In the genomic region with DNA sequence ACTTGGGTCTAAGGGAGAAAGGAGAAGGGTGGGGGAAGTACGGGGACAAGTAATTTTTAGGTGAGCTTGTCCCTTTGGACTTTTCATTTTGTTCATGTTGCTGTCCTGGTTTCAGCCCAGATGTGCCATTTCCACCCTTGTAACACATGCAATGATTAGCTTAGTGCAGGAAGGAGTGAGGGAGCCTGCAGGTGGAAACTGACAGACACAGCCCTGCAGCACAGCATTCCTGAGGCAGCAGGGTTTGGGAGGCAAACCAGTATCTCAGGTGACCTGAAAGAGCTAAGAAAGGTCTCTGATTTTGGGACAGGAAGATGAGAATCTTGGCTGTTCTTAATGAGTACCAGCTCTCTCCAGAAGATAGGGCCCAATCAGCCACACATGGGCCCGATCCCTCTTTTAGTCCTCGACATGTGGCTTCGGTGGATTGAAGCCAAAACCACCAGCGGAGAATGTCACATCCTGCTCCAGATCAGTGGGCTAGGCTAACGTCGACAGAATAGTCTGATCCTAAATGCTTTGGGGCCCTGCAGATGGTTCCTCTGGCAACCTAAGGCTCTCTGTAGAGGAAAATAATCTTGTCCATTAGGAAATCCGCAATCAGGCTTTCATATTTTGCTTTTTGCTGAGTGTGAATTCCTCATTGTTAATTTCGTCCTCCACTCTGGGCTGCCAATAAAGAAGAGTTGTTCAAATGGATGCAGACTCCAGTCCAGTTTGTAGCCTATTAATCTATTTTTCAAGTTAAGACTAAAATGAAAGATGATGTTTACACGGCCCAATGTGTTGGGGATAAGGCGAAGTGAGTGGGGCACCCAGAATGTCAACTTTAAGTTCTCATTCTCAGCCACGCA, we compare ENCODE assay signal across 16 cellular contexts. TPM values are rescaled to one million over a fixed set of nuclear protein-coding genes. Genes with fewer than 3 reads are reported as not detected.
DNase-seq lines count a peak whose midpoint lies in the region; ATAC-seq, FAIRE-seq and TF ChIP-seq lines count a peak whose summit lies in the region.
"Had no signal": no experiment of that assay in that cellular context is flagged by ENCODE, and none has a peak within 500 bp of the region (broad histone marks: within the 10 kb centered on the region; RNA-seq: fewer than 3 reads in every experiment).

No MANE protein-coding gene starts in this region.

- 68% methylated on average over 12 of the region's 12 CpGs for WGBS in HepG2 (ENCODE audit: low lambda C conversion rate)
- 79% methylated on average over 8 of the region's 12 CpGs for WGBS in right lobe of liver (ENCODE audit: insufficient coverage, low coverage, low lambda C conversion rate, missing lambda C conversion rate)

- ATAC-seq in HepG2 = no peak
- no peak for ATAC-seq in right lobe of liver
- ATAC-seq in left lobe of liver = no peak
- ATAC-seq: mucosa of descending colon had no signal

- no peaks in the 10 kb centered on the region for H3K79me2 ChIP-seq in HepG2 (ENCODE audit: insufficient read depth, low read length)

- H4K20me1 ChIP-seq in HepG2 (ENCODE audit: insufficient read depth, low read length) = no peaks in the 10 kb centered on the region

- TF ChIP-seq RAD21 in HepG2 (CRISPR knock-in tag; IDR thresholded peaks at IDR 0.05) = no peak

- DNase-seq in HepG2 (ENCODE audit: low spot score) (no peak), right lobe of liver (no peak), RPMI7951 (ENCODE audit: low read depth) (peak; percentile 85), left lobe of liver (ENCODE audit: low spot score) (peak; percentile 39), NCI-H526 treated with DMSO at 0.1 percent for 48 hours (lab: John Stamatoyannopoulos, UW) (no peak), NCI-H128 (lab: John Stamatoyannopoulos, UW; ENCODE audit: unreplicated experiment) (no peak), cortex of kidney (lab: John Stamatoyannopoulos, UW) (no peak), retina (no peak)
- DNase-seq: central memory CD4-positive, alpha-beta T cell; MG63; mucosa of descending colon; NCI-H2081; NCI-H748 treated with DMSO at 0.1 percent for 48 hours; RPMI8226 had no signal

- no peak overlapping the region for H2AFZ ChIP-seq in HepG2 (ENCODE audit: low read length)
- H2AFZ ChIP-seq: parathyroid adenoma had no signal

- H3K4me1 ChIP-seq in HepG2 (ENCODE audit: insufficient read depth, low read length) (peaks cover 63% of the 10 kb centered on the region), right lobe of liver (peaks cover 0 to 22% (median 7%) of the 10 kb centered on the region in 4 donors)

- H3K4me3 ChIP-seq in HepG2 (replicated peaks in 1 of 3; ENCODE audit: insufficient read depth in 1 of 3, low read depth in 2 of 3, low read length in 3 of 3) = no peak overlapping the region
- no peak overlapping the region for H3K4me3 ChIP-seq in right lobe of liver
- H3K4me3 ChIP-seq: MG63, mucosa of descending colon had no signal

- TF ChIP-seq CTCF in HepG2 (CRISPR knock-in tag; IDR thresholded peaks at IDR 0.05) (no peak), right lobe of liver (IDR thresholded peaks at IDR 0.05) (no peak)

- no peak overlapping the region for H3K9ac ChIP-seq in HepG2 (ENCODE audit: insufficient read depth, low read depth, low read length)
- H3K9ac ChIP-seq: parathyroid adenoma had no signal

- no TSS peak for BruUV-seq in HepG2 (replicated peaks; lab: Mats Ljungman, UMichigan)

- H3K27ac ChIP-seq in HepG2 (ENCODE audit: extremely low read length, insufficient read depth, low read length) (no peak overlapping the region), right lobe of liver (no peak overlapping the region)
- H3K27ac ChIP-seq: parathyroid adenoma had no signal

- TF ChIP-seq POLR2A in HepG2 (IDR thresholded peaks at IDR 0.05; ENCODE audit: insufficient read depth in 1 of 2, low read depth in 2 of 2, low read length in 2 of 2) = no peak
- no peak for TF ChIP-seq POLR2A in right lobe of liver (IDR thresholded peaks at IDR 0.05)

- POLR2A ChIA-PET in HepG2 (lab: Yijun Ruan, JAX) = interaction anchor here (0.7 to 1.2 kb wide), 2 partner anchors 8 to 15 kb away, joined by 3 read pairs; no protein-coding TSS in a partner anchor

- H3K27me3 ChIP-seq in HepG2 (ENCODE audit: control insufficient read depth in 1 of 2, insufficient read depth in 2 of 2, low read length in 2 of 2) = peaks cover 9 to 47% of the 10 kb centered on the region in 2 experiments; a peak in 4 of 5 replicates
- H3K27me3 ChIP-seq in right lobe of liver = no peaks in the 10 kb centered on the region

- in situ Hi-C loops in HepG2 (cut with HindIII; ENCODE audit: extremely low pct_ligation_motif_present, low pct_unique_long_range_greater_than_20kb) = no loop called here

- H3K36me3 ChIP-seq in HepG2 (replicated peaks in 1 of 2; ENCODE audit: control insufficient read depth in 1 of 2, insufficient read depth in 2 of 2, low read length in 2 of 2) = no peaks in the 10 kb centered on the region
- no peaks in the 10 kb centered on the region for H3K36me3 ChIP-seq in right lobe of liver
- H3K36me3 ChIP-seq: MG63 had no signal

- TF ChIP-seq EP300 in HepG2 (IDR thresholded peaks at IDR 0.05; ENCODE audit: low read depth in 2 of 2, low read length in 2 of 2) (no peak), HepG2 (CRISPR knock-in tag; IDR thresholded peaks at IDR 0.05; ENCODE audit: borderline replicate concordance) (no peak)

- intact Hi-C loops in HepG2 (cut with micrococcal nuclease; ENCODE audit: unreplicated experiment) (no loop called here), right lobe of liver (cut with DNase I) (no loop called here)

- no peak overlapping the region for H3K4me2 ChIP-seq in HepG2 (ENCODE audit: low read depth, low read length)

- no peak for FAIRE-seq in HepG2 (lab: Jason Lieb, UNC)

- CTCF ChIA-PET in HepG2 (lab: Yijun Ruan, JAX; ENCODE audit: low intra/inter-chr PET ratio, low total read pairs) = no interaction called here

- H3K9me3 ChIP-seq in HepG2 (ENCODE audit: low read length) (no peaks in the 10 kb centered on the region), right lobe of liver (no peaks in the 10 kb centered on the region)
- H3K9me3 ChIP-seq: MG63, mucosa of descending colon had no signal

TF ChIP-seq in HepG2, 621 proteins besides CTCF, POLR2A, EP300 and RAD21 (continues in another document):
- TF ChIP-seq NPAS2 (CRISPR knock-in tag; IDR thresholded peaks at IDR 0.05; ENCODE audit: borderline replicate concordance) (no peak), PAX8 (CRISPR knock-in tag; IDR thresholded peaks at IDR 0.05; ENCODE audit: borderline replicate concordance) (no peak), SMYD3 (CRISPR knock-in tag; IDR thresholded peaks at IDR 0.05) (no peak)

RNA-seq across cellular contexts. Expression of gene RNF157, which starts 3.8 kb away (rescaled TPM):
- total RNA-seq in HepG2 (2016; rRNA removed; fragmentation: Illumina TruSeq; extraction: Trizol) (1.4 and 1.5 TPM in 2 replicates), right lobe of liver (10 to 100 TPM in 2 of 6 experiments, 1 to 10 TPM in 2, under 1 TPM in 2; 0.39 to 14.5 (median 6.0) TPM), left lobe of liver (12.4 TPM)
- 1.0 and 1.9 TPM in 2 replicates for total RNA-seq in HepG2 (2016; cell fraction: cytosol; rRNA removed; fragmentation: Illumina TruSeq; extraction: Trizol; ENCODE audit: low read depth)
- total RNA-seq in HepG2 (2016; cell fraction: insoluble cytoplasmic fraction; rRNA removed; fragmentation: Illumina TruSeq; extraction: Trizol) = 1.5 and 2.1 TPM in 2 replicates
- total RNA-seq in HepG2 (2016; cell fraction: membrane; rRNA removed; fragmentation: Illumina TruSeq; extraction: Trizol) = 3.1 and 3.6 TPM in 2 replicates
- total RNA-seq in HepG2 (2016; cell fraction: nucleus; rRNA removed; fragmentation: Illumina TruSeq; extraction: Trizol) = 1.0 and 2.8 TPM in 2 replicates
- 0.44 and 0.82 TPM in 2 replicates for polyA plus RNA-seq in HepG2 (2011; rRNA removed)
- polyA plus RNA-seq in HepG2 (2011; cell fraction: cytosol; rRNA removed) = 0.52 and 0.71 TPM in 2 replicates
- polyA plus RNA-seq in HepG2 (2011; cell fraction: nucleus; rRNA removed) = 0.42 TPM in 2 replicates
- 0.86 and 1.1 TPM in 2 replicates for polyA plus RNA-seq in HepG2 (2012)
- polyA plus RNA-seq in HepG2 (2016; cell fraction: cytosol; fragmentation: Illumina TruSeq; extraction: Trizol; ENCODE audit: low read depth) = 1.7 and 2.0 TPM in 2 replicates
- 1.9 and 2.1 TPM in 2 replicates for polyA plus RNA-seq in HepG2 (2016; cell fraction: insoluble cytoplasmic fraction; fragmentation: Illumina TruSeq; extraction: Trizol; ENCODE audit: low read depth)
- 3.0 and 5.1 TPM in 2 replicates for polyA plus RNA-seq in HepG2 (2016; cell fraction: membrane; fragmentation: Illumina TruSeq; extraction: Trizol; ENCODE audit: low read depth)
- 1.8 and 3.8 TPM in 2 replicates for polyA plus RNA-seq in HepG2 (2016; cell fraction: nucleus; fragmentation: Illumina TruSeq; extraction: Trizol; ENCODE audit: insufficient read depth, low read depth)
- 0.66 and 3.2 TPM in 2 replicates for polyA minus RNA-seq in HepG2 (2011; rRNA and poly(A)+ RNA removed; ENCODE audit: low replicate concordance)
- 0.79 and 1.5 TPM in 2 replicates for polyA minus RNA-seq in HepG2 (2011; cell fraction: cytosol; rRNA and poly(A)+ RNA removed)
- 0.77 and 0.99 TPM in 2 replicates for polyA minus RNA-seq in HepG2 (2011; cell fraction: nucleus; rRNA and poly(A)+ RNA removed)
- total RNA-seq in RPMI7951 (2014; rRNA removed; shearing (Covaris generic)) = 3.5 and 5.8 TPM in 2 replicates
- polyA plus RNA-seq: CD14-positive monocyte had no signal

RNA-seq across cellular contexts. Expression of gene UBALD2, which starts 21.1 kb away (rescaled TPM):
- total RNA-seq in HepG2 (2016; rRNA removed; fragmentation: Illumina TruSeq; extraction: Trizol) = 3.3 and 5.3 TPM in 2 replicates
- 6.8 and 10.0 TPM in 2 replicates for total RNA-seq in HepG2 (2016; cell fraction: cytosol; rRNA removed; fragmentation: Illumina TruSeq; extraction: Trizol; ENCODE audit: low read depth)
- total RNA-seq in HepG2 (2016; cell fraction: insoluble cytoplasmic fraction; rRNA removed; fragmentation: Illumina TruSeq; extraction: Trizol) = 4.4 and 4.5 TPM in 2 replicates
- 9.1 and 9.4 TPM in 2 replicates for total RNA-seq in HepG2 (2016; cell fraction: membrane; rRNA removed; fragmentation: Illumina TruSeq; extraction: Trizol)
- 2.6 and 3.2 TPM in 2 replicates for total RNA-seq in HepG2 (2016; cell fraction: nucleus; rRNA removed; fragmentation: Illumina TruSeq; extraction: Trizol)
- 50.5 and 89.7 TPM in 2 replicates for polyA plus RNA-seq in HepG2 (2011; rRNA removed)
- 14.6 and 28.0 TPM in 2 replicates for polyA plus RNA-seq in HepG2 (2011; cell fraction: cytosol; rRNA removed)
- polyA plus RNA-seq in HepG2 (2011; cell fraction: nucleus; rRNA removed) = 19.7 and 23.1 TPM in 2 replicates
- polyA plus RNA-seq in HepG2 (2012) = 16.6 and 21.8 TPM in 2 replicates
- polyA plus RNA-seq in HepG2 (2016; cell fraction: cytosol; fragmentation: Illumina TruSeq; extraction: Trizol; ENCODE audit: low read depth) = 26.5 and 33.4 TPM in 2 replicates
- polyA plus RNA-seq in HepG2 (2016; cell fraction: insoluble cytoplasmic fraction; fragmentation: Illumina TruSeq; extraction: Trizol; ENCODE audit: low read depth) = 15.4 and 17.2 TPM in 2 replicates
- 28.1 and 30.3 TPM in 2 replicates for polyA plus RNA-seq in HepG2 (2016; cell fraction: membrane; fragmentation: Illumina TruSeq; extraction: Trizol; ENCODE audit: low read depth)
- polyA plus RNA-seq in HepG2 (2016; cell fraction: nucleus; fragmentation: Illumina TruSeq; extraction: Trizol; ENCODE audit: insufficient read depth, low read depth) = 8.4 and 13.3 TPM in 2 replicates
- 24.6 and 37.9 TPM in 2 replicates for polyA minus RNA-seq in HepG2 (2011; rRNA and poly(A)+ RNA removed; ENCODE audit: low replicate concordance)
- 14.7 and 29.2 TPM in 2 replicates for polyA minus RNA-seq in HepG2 (2011; cell fraction: cytosol; rRNA and poly(A)+ RNA removed)
- 4.2 and 7.1 TPM in 2 replicates for polyA minus RNA-seq in HepG2 (2011; cell fraction: nucleus; rRNA and poly(A)+ RNA removed)
- 10 to 100 TPM in 4 of 6 experiments, 1 to 10 TPM in 2; 7.3 to 17.9 (median 14.5) TPM for total RNA-seq in right lobe of liver
- 20.5 and 22.0 TPM in 2 replicates for total RNA-seq in RPMI7951 (2014; rRNA removed; shearing (Covaris generic))
- total RNA-seq in left lobe of liver = 23.8 TPM

Comparison
In these comparisons a context has a peak if more than half of its experiments do, and no peak if none do; other contexts are left out.
1. DNase-seq: peak in RPMI7951 (single experiment) and left lobe of liver (single experiment); none in HepG2 (single experiment), right lobe of liver (0 of 3), NCI-H526 treated with DMSO at 0.1 percent for 48 hours (single experiment), NCI-H128 (single experiment), cortex of kidney (single experiment) and retina (single experiment).